In genomic region chr5:9722826-9723225, GRCh38 we compare ENCODE assay signal across 20 cellular contexts.
DNase-seq lines count a peak whose midpoint lies in the region; ATAC-seq and TF ChIP-seq lines count a peak whose summit lies in the region.
"Had no signal": no experiment of that assay in that cellular context is flagged by ENCODE, and none has a peak within 500 bp of the region (broad histone marks: within the 10 kb centered on the region; RNA-seq: fewer than 3 reads in every experiment).

No MANE protein-coding gene starts in this region.

- no peak for ATAC-seq in HG03565 (IDR thresholded peaks at IDR 0.05; ENCODE audit: unreplicated experiment)
- ATAC-seq: GM23338, HCT116 had no signal

- H3K79me2 ChIP-seq in osteoblast (ENCODE audit: insufficient read depth, low read length), result no peaks in the 10 kb centered on the region

- peak; percentile 20 for DNase-seq in NCI-H82 (lab: John Stamatoyannopoulos, UW)
- no peak for DNase-seq in NCI-H82 treated with DMSO at 0.1 percent for 48 hours (lab: John Stamatoyannopoulos, UW; ENCODE audit: unreplicated experiment)
- peak; percentile 83 for DNase-seq in cerebellar cortex (ENCODE audit: low spot score)
- DNase-seq in osteoblast (ENCODE audit: insufficient read length, low spot score, missing footprints), result peak; percentile 51
- no peak for DNase-seq in putamen (ENCODE audit: low spot score)
- DNase-seq in NCI-H128 (lab: John Stamatoyannopoulos, UW; ENCODE audit: unreplicated experiment), result no peak
- DNase-seq in NCI-H2081 treated with DMSO at 0.1 percent for 48 hours (lab: John Stamatoyannopoulos, UW), result no peak
- DNase-seq: BE2C; CD4-positive, alpha-beta T cell; CD8-positive, alpha-beta memory T cell; DMS 273 treated with DMSO at 0.1 percent for 48 hours; DMS79; EL; GF-D8; H9 had no signal

- no peaks in the 10 kb centered on the region for H3K4me1 ChIP-seq in osteoblast (ENCODE audit: insufficient read depth, low read length)
- H3K4me1 ChIP-seq: BE2C; BLaER1 treated with 17β-estradiol and CSF1 and Interleukin-3, amounts not matched to agents 10 nM and 100 nM had no signal

- no peak for TF ChIP-seq CTCF in osteoblast (IDR thresholded peaks at IDR 0.05; ENCODE audit: extremely low read depth, low read depth, low read length)

- H3K36me3 ChIP-seq in osteoblast (ENCODE audit: insufficient read depth, low read length), result no peaks in the 10 kb centered on the region
- H3K36me3 ChIP-seq: BE2C; BLaER1 treated with 17β-estradiol and CSF1 and Interleukin-3, amounts not matched to agents 10 nM and 100 nM had no signal

- H3K9me3 ChIP-seq in osteoblast (ENCODE audit: low read depth, low read length), result no peaks in the 10 kb centered on the region
- H3K9me3 ChIP-seq: BE2C had no signal

- H2AFZ ChIP-seq in osteoblast (ENCODE audit: low read length), result no peak overlapping the region
- H2AFZ ChIP-seq: GM23338 had no signal

- H3K4me2 ChIP-seq in osteoblast (ENCODE audit: insufficient read depth, low read length), result no peak overlapping the region
- H3K4me2 ChIP-seq: BLaER1 treated with 17β-estradiol and CSF1 and Interleukin-3, amounts not matched to agents 10 nM and 100 nM; GM23338 had no signal

- no peaks in the 10 kb centered on the region for H4K20me1 ChIP-seq in osteoblast (ENCODE audit: insufficient read depth, low read length)
- H4K20me1 ChIP-seq: BLaER1 treated with 17β-estradiol and CSF1 and Interleukin-3, amounts not matched to agents 10 nM and 100 nM had no signal

- H3K27me3 ChIP-seq in osteoblast (ENCODE audit: insufficient read depth, low read length), result no peaks in the 10 kb centered on the region
- H3K27me3 ChIP-seq: BE2C; BLaER1 treated with 17β-estradiol and CSF1 and Interleukin-3, amounts not matched to agents 10 nM and 100 nM had no signal

- no peak overlapping the region for H3K27ac ChIP-seq in osteoblast (ENCODE audit: low read depth, low read length)
- H3K27ac ChIP-seq: 22Rv1; BLaER1 treated with 17β-estradiol and CSF1 and Interleukin-3, amounts not matched to agents 10 nM and 100 nM had no signal

- H3K4me3 ChIP-seq in osteoblast (ENCODE audit: insufficient read depth, low read length), result no peak overlapping the region
- H3K4me3 ChIP-seq: BLaER1 treated with 17β-estradiol and CSF1 and Interleukin-3, amounts not matched to agents 10 nM and 100 nM; GM23338 had no signal

Comparison
In these comparisons a context has a peak if more than half of its experiments do, and no peak if none do; other contexts are left out.
1. DNase-seq: peak in NCI-H82 (single experiment), cerebellar cortex (single experiment) and osteoblast (single experiment); none in NCI-H82 treated with DMSO at 0.1 percent for 48 hours (single experiment), putamen (single experiment), NCI-H128 (single experiment) and NCI-H2081 treated with DMSO at 0.1 percent for 48 hours (single experiment).